Comparison of ENCODE assay signal across 18 cellular contexts in genomic region chr22:25008666-25009065, GRCh38. TPM values are rescaled to one million over a fixed set of nuclear protein-coding genes. Genes with fewer than 3 reads are reported as not detected.
DNase-seq lines count a peak whose midpoint lies in the region; ATAC-seq and TF ChIP-seq lines count a peak whose summit lies in the region.
"Had no signal": no experiment of that assay in that cellular context is flagged by ENCODE, and none has a peak within 500 bp of the region (broad histone marks: within the 10 kb centered on the region; RNA-seq: fewer than 3 reads in every experiment).

No MANE protein-coding gene starts in this region.

- H3K9me3 ChIP-seq in MG63 = no peaks in the 10 kb centered on the region
- H3K9me3 ChIP-seq in colonic mucosa = no peaks in the 10 kb centered on the region

- TF ChIP-seq CTCF in epithelial cell of esophagus (IDR thresholded peaks at IDR 0.05; ENCODE audit: insufficient read depth, low read depth, low read length, missing control alignments) (no peak), nephron progenitor cell (IDR thresholded peaks at IDR 0.05) (no peak), GM10248 (IDR thresholded peaks at IDR 0.05; ENCODE audit: control extremely low read depth, extremely low read depth, low read depth, missing control alignments) (no peak), colonic mucosa (IDR thresholded peaks at IDR 0.05) (no peak)

- peaks cover 40% of the 10 kb centered on the region for H3K4me1 Mint-ChIP-seq in nephron progenitor cell
- no peaks in the 10 kb centered on the region for H3K4me1 Mint-ChIP-seq in activated naive CD8-positive, alpha-beta T cell treated with anti-CD3 and anti-CD28 coated beads for 36 hours
- H3K4me1 Mint-ChIP-seq: activated naive CD8-positive, alpha-beta T cell treated with anti-CD3 and anti-CD28 coated beads, Interleukin-2, amount 10 ng/mL, durations not matched to agents 7 days and 5 days; stimulated activated memory B cell treated with anti-CD40 and anti-IgM and Interleukin-4, amounts not matched to agents 10 μg/mL and 1 μg/mL and 100 μg/mL, for 72 hours had no signal

- no peak overlapping the region for H3K27ac ChIP-seq in colonic mucosa
- H3K27ac ChIP-seq: C4-2B, KMS-11 had no signal

- DNase-seq in Caki2 (ENCODE audit: low read depth) (peak; percentile 99), MG63 (peak; percentile 47), epithelial cell of esophagus (ENCODE audit: low read depth) (peak; percentile 51), nephron progenitor cell (no peak), GM10248 (ENCODE audit: extremely low spot score) (no peak), colonic mucosa (no peak)
- DNase-seq in stimulated activated naive CD8-positive, alpha-beta T cell treated with anti-CD3 and anti-CD28 coated beads, Interleukin-15, Interleukin-2, amounts not matched to agents 100 U/mL and 50 U/mL, for 24 hours = no peak
- no peak for DNase-seq in activated naive CD8-positive, alpha-beta T cell treated with anti-CD3 and anti-CD28 coated beads for 36 hours
- DNase-seq: activated CD4-positive, CD25-positive, alpha-beta regulatory T cell treated with anti-CD3 and anti-CD28 coated beads, Interleukin-2, amount 50 U/mL, for 72 hours; activated naive CD8-positive, alpha-beta T cell treated with anti-CD3 and anti-CD28 coated beads, Interleukin-2, amount 10 ng/mL, durations not matched to agents 7 days and 5 days; caudate nucleus; GDM1; NCI-H187 treated with DMSO at 0.1 percent for 48 hours; SW 1271 had no signal

- no peak overlapping the region for H3K4me3 ChIP-seq in MG63
- no peak overlapping the region for H3K4me3 ChIP-seq in epithelial cell of esophagus (ENCODE audit: low read length)
- H3K4me3 ChIP-seq in colonic mucosa = no peak overlapping the region
- H3K4me3 ChIP-seq: GM23338 had no signal

- H3K9me3 Mint-ChIP-seq in nephron progenitor cell = no peaks in the 10 kb centered on the region
- no peaks in the 10 kb centered on the region for H3K9me3 Mint-ChIP-seq in activated naive CD8-positive, alpha-beta T cell treated with anti-CD3 and anti-CD28 coated beads for 36 hours
- H3K9me3 Mint-ChIP-seq: activated naive CD8-positive, alpha-beta T cell treated with anti-CD3 and anti-CD28 coated beads, Interleukin-2, amount 10 ng/mL, durations not matched to agents 7 days and 5 days; GM23338; stimulated activated memory B cell treated with anti-CD40 and anti-IgM and Interleukin-4, amounts not matched to agents 10 μg/mL and 1 μg/mL and 100 μg/mL, for 72 hours had no signal

- no peak overlapping the region for H3K4me3 Mint-ChIP-seq in nephron progenitor cell
- H3K4me3 Mint-ChIP-seq in activated naive CD8-positive, alpha-beta T cell treated with anti-CD3 and anti-CD28 coated beads for 36 hours = no peak overlapping the region
- H3K4me3 Mint-ChIP-seq: activated naive CD8-positive, alpha-beta T cell treated with anti-CD3 and anti-CD28 coated beads, Interleukin-2, amount 10 ng/mL, durations not matched to agents 7 days and 5 days; GM23338; stimulated activated memory B cell treated with anti-CD40 and anti-IgM and Interleukin-4, amounts not matched to agents 10 μg/mL and 1 μg/mL and 100 μg/mL, for 72 hours had no signal

- H3K27me3 Mint-ChIP-seq in nephron progenitor cell (ENCODE audit: low read depth, poor library complexity) = no peaks in the 10 kb centered on the region
- no peaks in the 10 kb centered on the region for H3K27me3 Mint-ChIP-seq in activated naive CD8-positive, alpha-beta T cell treated with anti-CD3 and anti-CD28 coated beads for 36 hours
- H3K27me3 Mint-ChIP-seq: stimulated activated memory B cell treated with anti-CD40 and anti-IgM and Interleukin-4, amounts not matched to agents 10 μg/mL and 1 μg/mL and 100 μg/mL, for 72 hours had no signal

- POLR2A ChIA-PET in GM10248 (lab: Yijun Ruan, JAX) = no interaction called here

- CTCF ChIA-PET in GM10248 (lab: Yijun Ruan, JAX) = interaction anchor here (1.4 kb wide), 1 partner anchor 40 kb away, joined by 3 read pairs; no protein-coding TSS in a partner anchor

- intact Hi-C loops in colonic mucosa (cut with DNase I) = no loop called here

- no peak for ATAC-seq in stimulated activated naive CD8-positive, alpha-beta T cell treated with anti-CD3 and anti-CD28 coated beads, Interleukin-15, Interleukin-2, amounts not matched to agents 100 U/mL and 50 U/mL, for 24 hours
- ATAC-seq: GM23338; stimulated activated memory B cell treated with anti-CD40 and anti-IgM and Interleukin-4, amounts not matched to agents 10 μg/mL and 1 μg/mL and 100 μg/mL, for 72 hours had no signal

- peaks cover 13% of the 10 kb centered on the region for H3K4me1 ChIP-seq in colonic mucosa

- no peak overlapping the region for H3K9ac ChIP-seq in colonic mucosa (ENCODE audit: low read depth in 2 of 2, low read length in 2 of 2)
- H3K9ac ChIP-seq: KMS-11 had no signal

- no peaks in the 10 kb centered on the region for H3K36me3 ChIP-seq in MG63
- no peaks in the 10 kb centered on the region for H3K36me3 ChIP-seq in colonic mucosa

- H3K36me3 Mint-ChIP-seq in nephron progenitor cell (ENCODE audit: low read depth) = peaks cover 6% of the 10 kb centered on the region
- no peaks in the 10 kb centered on the region for H3K36me3 Mint-ChIP-seq in activated naive CD8-positive, alpha-beta T cell treated with anti-CD3 and anti-CD28 coated beads for 36 hours
- H3K36me3 Mint-ChIP-seq: stimulated activated memory B cell treated with anti-CD40 and anti-IgM and Interleukin-4, amounts not matched to agents 10 μg/mL and 1 μg/mL and 100 μg/mL, for 72 hours had no signal

- in situ Hi-C loops in Caki2 (cut with HindIII; ENCODE audit: low pct_unique_long_range_greater_than_20kb, low sequenced_read_pairs) = no loop called here

- H3K27me3 ChIP-seq in MG63 (no peaks in the 10 kb centered on the region), colonic mucosa (no peaks in the 10 kb centered on the region)

- peak overlapping the region; percentile 86 for H3K27ac Mint-ChIP-seq in nephron progenitor cell
- H3K27ac Mint-ChIP-seq in activated naive CD8-positive, alpha-beta T cell treated with anti-CD3 and anti-CD28 coated beads for 36 hours = no peak overlapping the region
- H3K27ac Mint-ChIP-seq: activated naive CD8-positive, alpha-beta T cell treated with anti-CD3 and anti-CD28 coated beads, Interleukin-2, amount 10 ng/mL, durations not matched to agents 7 days and 5 days; GM23338; stimulated activated memory B cell treated with anti-CD40 and anti-IgM and Interleukin-4, amounts not matched to agents 10 μg/mL and 1 μg/mL and 100 μg/mL, for 72 hours had no signal

RNA-seq across cellular contexts. Expression of gene KIAA1671, which starts 56.1 kb away (rescaled TPM):
- 8.1 and 11.7 TPM in 2 replicates for total RNA-seq in Caki2 (2014; rRNA removed; shearing (Covaris generic); ENCODE audit: low replicate concordance)
- 7.5 and 10.2 TPM in 2 replicates for total RNA-seq in MG63 (2014; rRNA removed; shearing (Covaris generic); ENCODE audit: low replicate concordance)
- 10 to 100 TPM; 11.0 to 11.3 TPM for total RNA-seq in activated naive CD8-positive, alpha-beta T cell treated with anti-CD3 and anti-CD28 coated beads for 36 hours
- total RNA-seq in colonic mucosa = 10 to 100 TPM; 82.5 to 94.3 TPM

Comparison
In these comparisons a context has a peak if more than half of its experiments do, and no peak if none do; other contexts are left out.
1. DNase-seq: peak in Caki2 (single experiment), MG63 (single experiment) and epithelial cell of esophagus (single experiment); none in nephron progenitor cell (single experiment), stimulated activated naive CD8-positive, alpha-beta T cell treated with anti-CD3 and anti-CD28 coated beads, Interleukin-15, Interleukin-2, amounts not matched to agents 100 U/mL and 50 U/mL, for 24 hours (single experiment), GM10248 (single experiment), activated naive CD8-positive, alpha-beta T cell treated with anti-CD3 and anti-CD28 coated beads for 36 hours (single experiment) and colonic mucosa (single experiment).